Comparison of ENCODE assay signal across 20 cellular contexts in genomic region chr9:96621619-96622018, GRCh38. TPM values are rescaled to one million over a fixed set of nuclear protein-coding genes. Genes with fewer than 3 reads are reported as not detected.
DNase-seq lines count a peak whose midpoint lies in the region; ATAC-seq, FAIRE-seq and TF ChIP-seq lines count a peak whose summit lies in the region.
"Had no signal": no experiment of that assay in that cellular context is flagged by ENCODE, and none has a peak within 500 bp of the region (broad histone marks: within the 10 kb centered on the region; RNA-seq: fewer than 3 reads in every experiment).

No MANE protein-coding gene starts in this region.

- TF ChIP-seq CTCF in astrocyte (IDR thresholded peaks at IDR 0.05; ENCODE audit: insufficient read depth, low read depth, low read length): no peak
- no peak for TF ChIP-seq CTCF in mesothelial cell of epicardium (IDR thresholded peaks at IDR 0.05; ENCODE audit: unreplicated experiment)

- H3K4me1 Mint-ChIP-seq in astrocyte (ENCODE audit: low read depth, unreplicated experiment) (peaks cover 23% of the 10 kb centered on the region), mesothelial cell of epicardium (peaks cover 35% of the 10 kb centered on the region)

- H4K20me1 ChIP-seq in astrocyte (ENCODE audit: insufficient read depth, low read length): peaks cover 11% of the 10 kb centered on the region

- peaks cover 29% of the 10 kb centered on the region for H3K4me1 ChIP-seq in HUES48 (ENCODE audit: control insufficient read depth, insufficient read depth, low read length)
- H3K4me1 ChIP-seq in astrocyte (ENCODE audit: insufficient read depth, low read length): peaks cover 8% of the 10 kb centered on the region

- H3K4me3 Mint-ChIP-seq in astrocyte (ENCODE audit: unreplicated experiment) (no peak overlapping the region), mesothelial cell of epicardium (no peak overlapping the region)
- H3K4me3 Mint-ChIP-seq: T-helper 17 cell had no signal

- H3K9ac ChIP-seq in HUES48 (ENCODE audit: low read depth, low read length): no peak overlapping the region
- no peak overlapping the region for H3K9ac ChIP-seq in astrocyte (ENCODE audit: low read length)

- no peak overlapping the region for H3K4me2 ChIP-seq in astrocyte (ENCODE audit: low read length)

- peaks cover 9% of the 10 kb centered on the region for H3K79me2 ChIP-seq in astrocyte (ENCODE audit: insufficient read depth, low read length)

- no peak for ATAC-seq in HG02973 (IDR thresholded peaks at IDR 0.05; ENCODE audit: unreplicated experiment)
- ATAC-seq in GM19467 (IDR thresholded peaks at IDR 0.05; ENCODE audit: unreplicated experiment): no peak
- ATAC-seq: GM12878, lower lobe of right lung, Right ventricle myocardium inferior, T-helper 17 cell had no signal

- H2AFZ ChIP-seq in astrocyte (ENCODE audit: low read depth, low read length): no peak overlapping the region

- H3K27ac ChIP-seq in HUES48 (ENCODE audit: low read depth, low read length) (peak overlapping the region; percentile 89), astrocyte (ENCODE audit: low read depth, low read length) (no peak overlapping the region)
- H3K27ac ChIP-seq: lower lobe of right lung had no signal

- H3K4me3 ChIP-seq in HUES48 (ENCODE audit: low read depth, low read length) (peak overlapping the region; percentile 84), astrocyte (ENCODE audit: insufficient read depth, low read depth, low read length) (no peak overlapping the region)
- H3K4me3 ChIP-seq: dorsolateral prefrontal cortex, GM12878, lower lobe of right lung had no signal

- H3K27me3 ChIP-seq in HUES48 (ENCODE audit: control insufficient read depth, insufficient read depth, low read length) (peaks cover 21% of the 10 kb centered on the region), astrocyte (ENCODE audit: insufficient read depth, low read length) (no peaks in the 10 kb centered on the region)
- H3K27me3 ChIP-seq: dorsolateral prefrontal cortex had no signal

- FAIRE-seq in astrocyte (lab: Jason Lieb, UNC): no peak
- FAIRE-seq: GM12878, urothelium cell line had no signal

- H3K9me3 ChIP-seq in HUES48 (ENCODE audit: control insufficient read depth, insufficient read depth, low read length): no peaks in the 10 kb centered on the region
- H3K9me3 ChIP-seq in astrocyte (ENCODE audit: insufficient read depth, low read depth, low read length): no peaks in the 10 kb centered on the region
- H3K9me3 ChIP-seq: Caco-2, lower lobe of right lung had no signal

- H3K36me3 ChIP-seq in HUES48 (ENCODE audit: control insufficient read depth, insufficient read depth, low read length) (no peaks in the 10 kb centered on the region), astrocyte (ENCODE audit: insufficient read depth, low read length) (no peaks in the 10 kb centered on the region)
- H3K36me3 ChIP-seq: lower lobe of right lung had no signal

- H3K36me3 Mint-ChIP-seq in astrocyte (ENCODE audit: low read depth, unreplicated experiment) (no peaks in the 10 kb centered on the region), mesothelial cell of epicardium (no peaks in the 10 kb centered on the region)

- H3K27me3 Mint-ChIP-seq in astrocyte (ENCODE audit: low read depth, unreplicated experiment) (no peaks in the 10 kb centered on the region), mesothelial cell of epicardium (ENCODE audit: low read depth) (no peaks in the 10 kb centered on the region)

- peak overlapping the region; percentile 13 for H3K27ac Mint-ChIP-seq in astrocyte (ENCODE audit: unreplicated experiment)
- peak overlapping the region; percentile 22 for H3K27ac Mint-ChIP-seq in mesothelial cell of epicardium
- H3K27ac Mint-ChIP-seq: activated T-helper 2 cell treated with anti-CD3 and anti-CD28 coated beads, Interferon-gamma antibody, Interleukin-2, Interleukin-4, amounts not matched to agents 10 μg/mL and 5 μg/mL and 100 μg/mL, durations not matched to agents 14 hours and 24 hours and 36 hours; T-helper 17 cell had no signal

- DNase-seq in ELF-1 (ENCODE audit: low read depth, low spot score): peak; percentile 25
- no peak for DNase-seq in astrocyte (ENCODE audit: low read depth)
- DNase-seq in mesothelial cell of epicardium (ENCODE audit: low spot score in 2 of 2, unreplicated experiment in 2 of 2): no peak
- DNase-seq in NCI-H1436 treated with DMSO at 0.1 percent for 48 hours (lab: John Stamatoyannopoulos, UW): no peak
- DNase-seq: activated CD4-positive, alpha-beta T cell treated with anti-CD3 and anti-CD28 coated beads for 1 hour; Caco-2; caudate nucleus; dorsolateral prefrontal cortex; GF-D8; lower lobe of right lung; NCI-H2029; stimulated activated CD4-positive, alpha-beta T cell treated with anti-CD3 and anti-CD28 coated beads, Interleukin-2, amount 100 ng/mL, for 48 hours; T-helper 17 cell had no signal

- no peaks in the 10 kb centered on the region for H3K9me3 Mint-ChIP-seq in astrocyte (ENCODE audit: unreplicated experiment)
- H3K9me3 Mint-ChIP-seq in mesothelial cell of epicardium: no peaks in the 10 kb centered on the region
- H3K9me3 Mint-ChIP-seq: activated T-helper 2 cell treated with anti-CD3 and anti-CD28 coated beads, Interferon-gamma antibody, Interleukin-2, Interleukin-4, amounts not matched to agents 10 μg/mL and 5 μg/mL and 100 μg/mL, durations not matched to agents 14 hours and 24 hours and 36 hours had no signal

RNA-seq across cellular contexts. Expression of gene CDC14B, which starts 2.0 kb away (rescaled TPM):
- 21.0 and 22.5 TPM in 2 replicates for total RNA-seq in astrocyte
- total RNA-seq in mesothelial cell of epicardium: 39.0 to 40.1 TPM (median 39.3 TPM) in 3 replicates

RNA-seq across cellular contexts. Expression of gene PRXL2C, which starts 33.5 kb away (rescaled TPM):
- 12.2 and 12.6 TPM in 2 replicates for total RNA-seq in astrocyte
- 4.6 to 4.7 TPM (median 4.7 TPM) in 3 replicates for total RNA-seq in mesothelial cell of epicardium
